In the genomic region with DNA sequence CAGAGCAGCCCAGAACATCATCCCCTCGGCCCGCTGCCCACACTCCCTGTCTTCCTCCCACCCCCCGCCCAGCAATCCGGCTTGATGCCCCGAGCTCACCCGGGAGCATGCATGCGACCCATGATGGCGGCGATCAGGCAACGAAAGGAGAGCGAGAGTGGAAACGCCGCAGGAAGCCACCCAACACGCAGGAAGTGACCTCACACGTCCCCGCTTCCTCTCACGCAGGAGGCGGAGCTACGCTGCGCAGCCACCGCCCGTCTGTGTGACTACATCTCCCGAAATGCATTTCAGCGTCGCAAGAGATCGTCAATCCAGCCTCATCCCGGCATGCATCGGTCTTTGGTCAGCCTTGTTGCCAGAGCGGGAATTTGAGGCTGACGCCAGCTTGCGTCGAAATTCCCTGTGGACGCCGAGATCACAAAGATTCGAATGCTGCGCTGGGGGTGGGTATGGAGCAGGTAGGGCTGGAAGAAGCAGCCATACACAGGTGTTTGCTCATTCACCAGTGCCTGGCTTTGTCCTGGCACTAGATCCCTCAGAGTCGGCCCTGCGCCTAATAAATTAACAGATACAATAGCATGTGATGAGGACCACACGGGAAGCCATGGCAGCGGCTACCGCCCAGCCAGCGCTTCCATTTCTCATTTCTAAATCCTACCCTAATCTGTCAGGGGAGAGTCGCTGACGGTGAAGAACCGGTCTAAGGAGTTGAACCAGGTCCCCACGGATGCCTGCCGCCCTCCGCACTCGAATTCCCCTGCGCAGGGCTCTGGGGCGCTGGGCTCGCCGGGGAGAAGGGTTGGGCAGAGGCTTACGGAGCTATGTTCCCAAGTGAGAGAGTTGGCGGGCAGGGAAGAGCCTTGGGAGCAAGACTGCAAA, we compare ENCODE assay signal across 8 cellular contexts. TPM values are rescaled to one million over a fixed set of nuclear protein-coding genes. Genes with fewer than 3 reads are reported as not detected.
DNase-seq lines count a peak whose midpoint lies in the region; ATAC-seq, FAIRE-seq and TF ChIP-seq lines count a peak whose summit lies in the region.

A gene (minus strand): TSS at position 148 of the 882 bp plus-strand sequence. CDS start 26 bp downstream, at position 122.

- ATAC-seq in HG02981 (IDR thresholded peaks at IDR 0.05; ENCODE audit: unreplicated experiment), result peak; percentile 97

- no peaks in the 10 kb centered on the region for H3K27me3 ChIP-seq in hepatocyte

- peak; percentile 98 for FAIRE-seq in GM18507 (lab: Jason Lieb, UNC)

- in situ Hi-C loops in astrocyte of the cerebellum (cut with HindIII; ENCODE audit: low sequenced_read_pairs), result loop anchor here (5.0 kb wide), 1 partner anchor 270 kb away; no protein-coding TSS in a partner anchor

- peak; percentile 93 for DNase-seq in GM18507 (ENCODE audit: extremely low spot score, insufficient read length, low read depth)
- peak; percentile 90 for DNase-seq in NCI-H2029 treated with DMSO at 0.1 percent for 48 hours (lab: John Stamatoyannopoulos, UW)
- DNase-seq in T-helper 9 cell, result peak; percentile 86
- DNase-seq in astrocyte of the cerebellum (ENCODE audit: low read depth), result peak; percentile 97
- DNase-seq in hepatocyte (ENCODE audit: low spot score), result peak; percentile 99
- DNase-seq in renal cortical epithelial cell (ENCODE audit: low read depth), result peak; percentile 98
- DNase-seq in cortex of kidney (lab: John Stamatoyannopoulos, UW), result no peak

- peaks cover 9% of the 10 kb centered on the region for H4K20me1 ChIP-seq in hepatocyte (ENCODE audit: insufficient read depth, poor library complexity, severe bottlenecking)

- peak within 1 kb of the TSS; percentile 99 for H3K4me2 ChIP-seq in hepatocyte

- no peaks in the 10 kb centered on the region for H3K9me3 ChIP-seq in hepatocyte (ENCODE audit: low read depth)

- peaks cover 26% of the 10 kb centered on the region for H3K79me2 ChIP-seq in hepatocyte

- no peaks in the 10 kb centered on the region for H3K36me3 ChIP-seq in hepatocyte (replicated peaks; ENCODE audit: insufficient read depth, low read depth)

- H3K4me1 ChIP-seq in hepatocyte (ENCODE audit: insufficient read depth), result peaks cover 17% of the 10 kb centered on the region

- H3K27ac ChIP-seq in hepatocyte, result peak within 1 kb of the TSS; percentile 88

- no peaks in the 10 kb centered on the region for H3K9me2 ChIP-seq in hepatocyte (replicated peaks; ENCODE audit: insufficient read depth)

- TF ChIP-seq CTCF in astrocyte of the cerebellum (IDR thresholded peaks at IDR 0.05; ENCODE audit: low read depth, low read length, missing control alignments) (no peak), hepatocyte (IDR thresholded peaks at IDR 0.05; ENCODE audit: poor library complexity) (no peak)

- H2AFZ ChIP-seq in hepatocyte, result peak within 1 kb of the TSS; percentile 82

- 1% methylated on average over 55 of the region's 55 CpGs for WGBS in hepatocyte (ENCODE audit: low lambda C conversion rate, missing lambda C conversion rate)

- H3K4me3 ChIP-seq in astrocyte of the cerebellum (ENCODE audit: low read depth, low read length) (peak within 1 kb of the TSS; percentile 100), hepatocyte (peak within 1 kb of the TSS; percentile 76)

RNA-seq across cellular contexts. Expression of the gene that starts here (rescaled TPM):
- total RNA-seq in hepatocyte (1,042 and 1,135 TPM in 2 replicates), renal cortical epithelial cell (444 and 900 TPM in 2 replicates)
- polyA plus RNA-seq in hepatocyte, result 567 and 644 TPM in 2 replicates
